ENCODE assay signal across 1 cellular context in the genomic region with DNA sequence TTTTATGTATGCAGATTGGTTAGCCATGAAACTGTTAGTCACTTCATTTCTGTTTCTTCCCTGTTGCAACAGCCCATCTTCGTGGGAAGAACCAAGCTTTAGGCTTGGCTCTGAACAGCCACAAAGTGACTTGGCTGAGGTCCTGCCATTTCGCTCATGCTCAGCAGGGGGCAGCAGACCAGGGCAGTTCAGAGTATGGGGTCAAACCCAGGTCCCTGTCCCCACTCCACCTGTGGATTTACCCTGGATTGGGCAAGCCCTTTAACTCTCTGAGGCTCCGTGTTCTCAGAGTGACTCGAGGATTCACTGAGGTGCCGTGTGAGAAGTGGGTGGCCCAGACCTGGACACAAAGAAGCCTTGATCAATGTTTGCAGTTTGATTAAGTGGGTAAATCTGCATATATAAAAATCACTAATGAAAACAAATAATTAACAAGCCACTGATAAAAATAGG.
A peak's percentile ranks its signal among the peaks of the same experiment; 100 is the strongest.
TF ChIP-seq lines count a peak whose summit lies in the region.

No MANE protein-coding gene starts in this region.

TF ChIP-seq in HepG2, 621 proteins besides CTCF, POLR2A, EP300 and RAD21 (continues in another document):
- TF ChIP-seq PHB2 (IDR thresholded peaks at IDR 0.05; ENCODE audit: partially characterized antibody) (no peak), ZNF501 (CRISPR knock-in tag; IDR thresholded peaks at IDR 0.05) (peak; percentile 49; the same call in 1 of the 2 replicates), LRRFIP1 (CRISPR knock-in tag; conservative IDR thresholded peaks at IDR 0.05) (no peak), FOXA3 (CRISPR knock-in tag; IDR thresholded peaks at IDR 0.05) (no peak), ZSCAN9 (CRISPR knock-in tag; IDR thresholded peaks at IDR 0.05; ENCODE audit: borderline replicate concordance) (0 out of 2 replicates have a peak, but pooled peaks have one; percentile 24), ZNF747 (CRISPR knock-in tag; IDR thresholded peaks at IDR 0.05; ENCODE audit: borderline replicate concordance) (no peak), ZNF160 (CRISPR knock-in tag; IDR thresholded peaks at IDR 0.05) (no peak), DMTF1 (CRISPR knock-in tag; IDR thresholded peaks at IDR 0.05) (no peak), ZNF143 (CRISPR knock-in tag; IDR thresholded peaks at IDR 0.05) (no peak), NR2F2 (IDR thresholded peaks at IDR 0.05; ENCODE audit: borderline replicate concordance, low read depth) (no peak), ERF (CRISPR knock-in tag; IDR thresholded peaks at IDR 0.05) (0 out of 2 replicates have a peak, but pooled peaks have one; percentile 36), DNMT1 (CRISPR knock-in tag; IDR thresholded peaks at IDR 0.05) (0 out of 2 replicates have a peak, but pooled peaks have one; percentile 39), KLF9 (CRISPR knock-in tag; IDR thresholded peaks at IDR 0.05; ENCODE audit: low read depth) (no peak), PHF8 (CRISPR knock-in tag; IDR thresholded peaks at IDR 0.05) (peak; percentile 50), PHF20 (CRISPR knock-in tag; IDR thresholded peaks at IDR 0.05) (no peak), GTF2F1 (IDR thresholded peaks at IDR 0.05; ENCODE audit: low read length) (no peak), BORCS8-MEF2B (CRISPR knock-in tag; IDR thresholded peaks at IDR 0.05) (no peak; the same call in 1 of the 2 replicates), PITX1 (CRISPR knock-in tag; IDR thresholded peaks at IDR 0.05) (peak; percentile 41; the same call in 1 of the 2 replicates), ZNF180 (CRISPR knock-in tag; IDR thresholded peaks at IDR 0.05; ENCODE audit: borderline replicate concordance, low read depth) (no peak), ZHX1 (CRISPR knock-in tag; IDR thresholded peaks at IDR 0.05; ENCODE audit: low read depth) (no peak), ZNF746 (CRISPR knock-in tag; IDR thresholded peaks at IDR 0.05) (no peak), KDM2A (CRISPR knock-in tag; IDR thresholded peaks at IDR 0.05; ENCODE audit: borderline replicate concordance, low read depth) (peak; percentile 52; the same call in 1 of the 2 replicates), ZSCAN22 (CRISPR knock-in tag; IDR thresholded peaks at IDR 0.05) (no peak), RBM22 (optimal IDR thresholded peaks at IDR 0.05; ENCODE audit: low read length) (peak; percentile 79), POGZ (CRISPR knock-in tag; IDR thresholded peaks at IDR 0.05) (no peak), BHLHE40 (IDR thresholded peaks at IDR 0.05; ENCODE audit: low read length) (peak; percentile 28; the same call in 1 of the 2 replicates), SRF (IDR thresholded peaks at IDR 0.05; ENCODE audit: low read depth, low read length) (no peak), HNRNPL (IDR thresholded peaks at IDR 0.05; ENCODE audit: low read depth, low read length) (no peak), ZNF513 (CRISPR knock-in tag; conservative IDR thresholded peaks at IDR 0.05) (no peak), FOXM1 (CRISPR knock-in tag; IDR thresholded peaks at IDR 0.05) (no peak), SALL1 (CRISPR knock-in tag; IDR thresholded peaks at IDR 0.05) (peak; percentile 68), ZMYM2 (CRISPR knock-in tag; IDR thresholded peaks at IDR 0.05) (no peak), SOX6 (IDR thresholded peaks at IDR 0.05) (no peak), SOX6 (CRISPR knock-in tag; IDR thresholded peaks at IDR 0.05) (peak; percentile 43), ZSCAN29 (CRISPR knock-in tag; conservative IDR thresholded peaks at IDR 0.05) (no peak), MLXIP (CRISPR knock-in tag; IDR thresholded peaks at IDR 0.05; ENCODE audit: borderline replicate concordance) (no peak), TEAD2 (CRISPR knock-in tag; IDR thresholded peaks at IDR 0.05) (no peak), HCFC1 (IDR thresholded peaks at IDR 0.05; ENCODE audit: low read depth, low read length) (no peak), PAF1 (CRISPR knock-in tag; IDR thresholded peaks at IDR 0.05) (no peak), HOMEZ (CRISPR knock-in tag; IDR thresholded peaks at IDR 0.05; ENCODE audit: low read depth) (peak; percentile 54; the same call in 1 of the 2 replicates), ISL2 (CRISPR knock-in tag; IDR thresholded peaks at IDR 0.05) (no peak), IKZF4 (CRISPR knock-in tag; IDR thresholded peaks at IDR 0.05; ENCODE audit: borderline replicate concordance, low read depth, not compliant biosample characterization) (peak; percentile 59), SRSF1 (optimal IDR thresholded peaks at IDR 0.05; ENCODE audit: low read depth, low read length) (no peak), CHCHD3 (CRISPR knock-in tag; IDR thresholded peaks at IDR 0.05) (no peak), ZNF788 (CRISPR knock-in tag; IDR thresholded peaks at IDR 0.05; ENCODE audit: borderline replicate concordance) (no peak), DDIT3 (CRISPR knock-in tag; IDR thresholded peaks at IDR 0.05) (no peak)
- TF ChIP-seq, protein P1, sequence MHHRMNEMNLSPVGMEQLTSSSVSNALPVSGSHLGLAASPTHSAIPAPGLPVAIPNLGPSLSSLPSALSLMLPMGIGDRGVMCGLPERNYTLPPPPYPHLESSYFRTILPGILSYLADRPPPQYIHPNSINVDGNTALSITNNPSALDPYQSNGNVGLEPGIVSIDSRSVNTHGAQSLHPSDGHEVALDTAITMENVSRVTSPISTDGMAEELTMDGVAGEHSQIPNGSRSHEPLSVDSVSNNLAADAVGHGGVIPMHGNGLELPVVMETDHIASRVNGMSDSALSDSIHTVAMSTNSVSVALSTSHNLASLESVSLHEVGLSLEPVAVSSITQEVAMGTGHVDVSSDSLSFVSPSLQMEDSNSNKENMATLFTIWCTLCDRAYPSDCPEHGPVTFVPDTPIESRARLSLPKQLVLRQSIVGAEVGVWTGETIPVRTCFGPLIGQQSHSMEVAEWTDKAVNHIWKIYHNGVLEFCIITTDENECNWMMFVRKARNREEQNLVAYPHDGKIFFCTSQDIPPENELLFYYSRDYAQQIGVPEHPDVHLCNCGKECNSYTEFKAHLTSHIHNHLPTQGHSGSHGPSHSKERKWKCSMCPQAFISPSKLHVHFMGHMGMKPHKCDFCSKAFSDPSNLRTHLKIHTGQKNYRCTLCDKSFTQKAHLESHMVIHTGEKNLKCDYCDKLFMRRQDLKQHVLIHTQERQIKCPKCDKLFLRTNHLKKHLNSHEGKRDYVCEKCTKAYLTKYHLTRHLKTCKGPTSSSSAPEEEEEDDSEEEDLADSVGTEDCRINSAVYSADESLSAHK (CRISPR knock-in tag; IDR thresholded peaks at IDR 0.05; ENCODE audit: borderline replicate concordance): no peak
- TF ChIP-seq, protein P2, sequence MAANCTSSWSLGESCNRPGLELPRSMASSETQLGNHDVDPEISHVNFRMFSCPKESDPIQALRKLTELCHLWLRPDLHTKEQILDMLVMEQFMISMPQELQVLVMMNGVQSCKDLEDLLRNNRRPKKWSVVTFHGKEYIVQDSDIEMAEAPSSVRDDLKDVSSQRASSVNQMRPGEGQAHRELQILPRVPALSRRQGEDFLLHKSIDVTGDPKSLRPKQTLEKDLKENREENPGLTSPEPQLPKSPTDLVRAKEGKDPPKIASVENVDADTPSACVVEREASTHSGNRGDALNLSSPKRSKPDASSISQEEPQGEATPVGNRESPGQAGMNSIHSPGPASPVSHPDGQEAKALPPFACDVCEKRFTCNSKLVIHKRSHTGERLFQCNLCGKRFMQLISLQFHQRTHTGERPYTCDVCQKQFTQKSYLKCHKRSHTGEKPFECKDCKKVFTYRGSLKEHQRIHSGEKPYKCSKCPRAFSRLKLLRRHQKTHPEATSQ (CRISPR knock-in tag; IDR thresholded peaks at IDR 0.05; ENCODE audit: borderline replicate concordance): no peak
